8 cellular contexts compared by ENCODE assay signal in genomic region chr4:139633661-139634060, GRCh38. TPM values are rescaled to one million over a fixed set of nuclear protein-coding genes. Genes with fewer than 3 reads are reported as not detected.
DNase-seq lines count a peak whose midpoint lies in the region; TF ChIP-seq lines count a peak whose summit lies in the region.

No MANE protein-coding gene starts in this region.

- intact Hi-C loops in colonic mucosa (cut with DNase I) = loop anchor here (10.0 kb wide), 1 partner anchor 139 kb away; no protein-coding TSS in a partner anchor

- no peaks in the 10 kb centered on the region for H3K27me3 ChIP-seq in colonic mucosa

- POLR2A ChIA-PET in activated CD4-positive, alpha-beta T cell treated with anti-CD3 and anti-CD28 coated beads, Interleukin-2, amount 10 ng/mL, durations not matched to agents 7 days and 5 days (lab: Charles Lee) = no interaction called here

- H3K36me3 ChIP-seq in colonic mucosa = no peaks in the 10 kb centered on the region

- no peaks in the 10 kb centered on the region for H3K4me1 ChIP-seq in colonic mucosa

- no peak for TF ChIP-seq POLR2A in NB4 (IDR thresholded peaks at IDR 0.05; ENCODE audit: extremely low read depth, insufficient read length)

- peak; percentile 11 for TF ChIP-seq CTCF in NB4 (IDR thresholded peaks at IDR 0.05; ENCODE audit: low read depth, low read length)
- peak; percentile 19 for TF ChIP-seq CTCF in colonic mucosa (IDR thresholded peaks at IDR 0.05)

- H3K9ac ChIP-seq in colonic mucosa (ENCODE audit: low read depth in 2 of 2, low read length in 2 of 2) = no peak overlapping the region

- H3K9me3 ChIP-seq in colonic mucosa = no peaks in the 10 kb centered on the region

- DNase-seq in Ammon's horn (ENCODE audit: low spot score) (peak; percentile 45), NB4 (ENCODE audit: low read depth) (no peak), colonic mucosa (no peak), medulla oblongata (ENCODE audit: extremely low spot score) (peak; percentile 71), HUDEP-2 (lab: John Stamatoyannopoulos, UW; ENCODE audit: unreplicated experiment in 76 of 76) (no peak)
- DNase-seq in activated T-cell treated with anti-CD3 and anti-CD28 coated beads, Interleukin-2, amount 50 U/mL, for 48 hours = no peak
- DNase-seq in activated CD4-positive, alpha-beta T cell treated with anti-CD3 and anti-CD28 coated beads, Interleukin-2, amount 10 ng/mL, durations not matched to agents 7 days and 5 days = no peak
- no peak for DNase-seq in activated naive CD4-positive, alpha-beta T cell treated with Interleukin-2 at 50 U/mL for 16 hours

- H3K4me3 ChIP-seq in NB4 (ENCODE audit: low read depth, low read length) = no peak overlapping the region
- H3K4me3 ChIP-seq in colonic mucosa = no peak overlapping the region

- CTCF ChIA-PET in activated CD4-positive, alpha-beta T cell treated with anti-CD3 and anti-CD28 coated beads, Interleukin-2, amount 10 ng/mL, durations not matched to agents 7 days and 5 days (lab: Charles Lee) = no interaction called here

- no peak overlapping the region for H3K27ac Mint-ChIP-seq in activated CD4-positive, alpha-beta T cell treated with anti-CD3 and anti-CD28 coated beads, Interleukin-2, amount 10 ng/mL, durations not matched to agents 7 days and 5 days

- no peak overlapping the region for H3K27ac ChIP-seq in colonic mucosa

- no peak overlapping the region for H3K4me3 Mint-ChIP-seq in activated CD4-positive, alpha-beta T cell treated with anti-CD3 and anti-CD28 coated beads, Interleukin-2, amount 10 ng/mL, durations not matched to agents 7 days and 5 days

- peaks cover 31% of the 10 kb centered on the region for H3K27me3 Mint-ChIP-seq in activated CD4-positive, alpha-beta T cell treated with anti-CD3 and anti-CD28 coated beads, Interleukin-2, amount 10 ng/mL, durations not matched to agents 7 days and 5 days

- peaks cover 12% of the 10 kb centered on the region for H3K9me3 Mint-ChIP-seq in activated CD4-positive, alpha-beta T cell treated with anti-CD3 and anti-CD28 coated beads, Interleukin-2, amount 10 ng/mL, durations not matched to agents 7 days and 5 days

- no peaks in the 10 kb centered on the region for H3K36me3 Mint-ChIP-seq in activated CD4-positive, alpha-beta T cell treated with anti-CD3 and anti-CD28 coated beads, Interleukin-2, amount 10 ng/mL, durations not matched to agents 7 days and 5 days (ENCODE audit: low read depth)

- no peaks in the 10 kb centered on the region for H3K4me1 Mint-ChIP-seq in activated CD4-positive, alpha-beta T cell treated with anti-CD3 and anti-CD28 coated beads, Interleukin-2, amount 10 ng/mL, durations not matched to agents 7 days and 5 days

RNA-seq across cellular contexts. Expression of gene MGST2, which starts 32.0 kb away (rescaled TPM):
- 100 to 1,000 TPM; 105 to 157 TPM for total RNA-seq in colonic mucosa
- total RNA-seq in activated CD4-positive, alpha-beta T cell treated with anti-CD3 and anti-CD28 coated beads, Interleukin-2, amount 10 ng/mL, durations not matched to agents 7 days and 5 days = 10 to 100 TPM; 22.9 to 25.0 TPM

Comparison
In these comparisons a context has a peak if more than half of its experiments do, and no peak if none do; other contexts are left out.
1. DNase-seq: peak in Ammon's horn (single experiment) and medulla oblongata (single experiment); none in NB4 (single experiment), colonic mucosa (single experiment), activated T-cell treated with anti-CD3 and anti-CD28 coated beads, Interleukin-2, amount 50 U/mL, for 48 hours (0 of 2), activated CD4-positive, alpha-beta T cell treated with anti-CD3 and anti-CD28 coated beads, Interleukin-2, amount 10 ng/mL, durations not matched to agents 7 days and 5 days (single experiment), HUDEP-2 (0 of 76) and activated naive CD4-positive, alpha-beta T cell treated with Interleukin-2 at 50 U/mL for 16 hours (single experiment).
2. RNA of gene MGST2, which starts 32.0 kb away (total RNA-seq): 105 to 157 TPM in colonic mucosa; 22.9 to 25.0 TPM in activated CD4-positive, alpha-beta T cell treated with anti-CD3 and anti-CD28 coated beads, Interleukin-2, amount 10 ng/mL, durations not matched to agents 7 days and 5 days; every median in the first group is over 4 times any median in the second.